33 cellular contexts compared by ENCODE assay signal in the genomic region with DNA sequence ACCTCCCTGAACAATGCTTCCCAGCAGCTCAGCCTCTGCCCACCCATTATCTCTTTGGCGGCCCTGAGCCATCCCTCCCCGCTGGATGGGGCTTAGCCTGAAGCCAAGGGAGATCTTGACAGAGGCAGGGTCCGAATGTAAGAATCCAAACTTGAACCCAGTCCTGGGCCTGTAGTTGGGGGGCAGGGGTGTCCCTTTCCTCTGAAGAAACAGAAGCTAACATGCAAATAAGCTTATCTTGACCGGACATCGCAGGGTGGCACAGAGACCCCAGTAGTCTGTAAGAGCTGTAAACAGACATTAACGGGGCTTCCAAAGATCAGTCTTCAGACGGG. TPM values are rescaled to one million over a fixed set of nuclear protein-coding genes. Genes with fewer than 3 reads are reported as not detected.
"Had no signal": no experiment of that assay in that cellular context is flagged by ENCODE, and none has a peak within 500 bp of the region (broad histone marks: within the 10 kb centered on the region; RNA-seq: fewer than 3 reads in every experiment).

No MANE protein-coding gene starts in this region.

- H3K4me2 ChIP-seq: PC-9 had no signal

- H3K9me3 ChIP-seq: body of pancreas, breast epithelium, SJCRH30 had no signal

- H3K27ac Mint-ChIP-seq: activated CD4-positive, alpha-beta T cell treated with anti-CD3 and anti-CD28 coated beads for 36 hours; activated CD4-positive, alpha-beta T cell treated with anti-CD3 and anti-CD28 coated beads, Interleukin-2, amount 10 ng/mL, durations not matched to agents 7 days and 5 days; activated CD8-positive, alpha-beta T cell treated with anti-CD3 and anti-CD28 coated beads, Interleukin-2, amount 10 ng/mL, durations not matched to agents 7 days and 5 days; activated naive CD4-positive, alpha-beta T cell treated with anti-CD3 and anti-CD28 coated beads, Interleukin-2, amount 50 U/mL, for 24 hours; activated naive CD8-positive, alpha-beta T cell treated with anti-CD3 and anti-CD28 coated beads, Interleukin-2, amount 10 ng/mL, durations not matched to agents 7 days and 5 days; activated T-cell treated with anti-CD3 and anti-CD28 coated beads, Interleukin-2, amount 50 U/mL, for 24 hours; activated T-helper 2 cell treated with anti-CD3 and anti-CD28 coated beads, Interferon-gamma antibody, Interleukin-2, Interleukin-4, amounts not matched to agents 10 μg/mL and 5 μg/mL and 100 μg/mL, durations not matched to agents 14 hours and 24 hours and 36 hours had no signal

- H3K36me3 ChIP-seq: breast epithelium, SJCRH30 had no signal

- FAIRE-seq: astrocyte, RCC 7860 had no signal

- H3K4me3 Mint-ChIP-seq: activated CD4-positive, alpha-beta T cell treated with anti-CD3 and anti-CD28 coated beads for 36 hours; activated CD4-positive, alpha-beta T cell treated with anti-CD3 and anti-CD28 coated beads, Interleukin-2, amount 10 ng/mL, durations not matched to agents 7 days and 5 days; activated CD8-positive, alpha-beta T cell treated with anti-CD3 and anti-CD28 coated beads, Interleukin-2, amount 10 ng/mL, durations not matched to agents 7 days and 5 days; activated naive CD4-positive, alpha-beta T cell treated with anti-CD3 and anti-CD28 coated beads, Interleukin-2, amount 50 U/mL, for 24 hours; activated naive CD8-positive, alpha-beta T cell treated with anti-CD3 and anti-CD28 coated beads, Interleukin-2, amount 10 ng/mL, durations not matched to agents 7 days and 5 days; activated T-cell treated with anti-CD3 and anti-CD28 coated beads, Interleukin-2, amount 50 U/mL, for 24 hours had no signal

- H3K4me1 Mint-ChIP-seq: activated CD4-positive, alpha-beta T cell treated with anti-CD3 and anti-CD28 coated beads for 36 hours; activated CD4-positive, alpha-beta T cell treated with anti-CD3 and anti-CD28 coated beads, Interleukin-2, amount 10 ng/mL, durations not matched to agents 7 days and 5 days; activated naive CD4-positive, alpha-beta T cell treated with anti-CD3 and anti-CD28 coated beads, Interleukin-2, amount 50 U/mL, for 24 hours; activated naive CD8-positive, alpha-beta T cell treated with anti-CD3 and anti-CD28 coated beads, Interleukin-2, amount 10 ng/mL, durations not matched to agents 7 days and 5 days had no signal

- H3K4me1 ChIP-seq: body of pancreas, breast epithelium had no signal

- H3K36me3 Mint-ChIP-seq: activated naive CD4-positive, alpha-beta T cell treated with anti-CD3 and anti-CD28 coated beads, Interleukin-2, amount 50 U/mL, for 24 hours; activated naive CD8-positive, alpha-beta T cell treated with anti-CD3 and anti-CD28 coated beads, Interleukin-2, amount 10 ng/mL, durations not matched to agents 7 days and 5 days had no signal

- H3K27ac ChIP-seq: body of pancreas, breast epithelium, PC-9, RWPE1, SJCRH30, SK-N-MC had no signal

- DNase-seq: activated CD4-positive, alpha-beta T cell treated with anti-CD3 and anti-CD28 coated beads for 36 hours; activated CD4-positive, alpha-beta T cell treated with anti-CD3 and anti-CD28 coated beads, Interleukin-2, amount 10 ng/mL, durations not matched to agents 7 days and 5 days; activated CD4-positive, alpha-beta T cell treated with anti-CD3 and anti-CD28 coated beads, Interleukin-2, amount 50 U/mL, for 48 hours; activated CD8-positive, alpha-beta T cell treated with anti-CD3 and anti-CD28 coated beads, Interleukin-2, amount 10 ng/mL, durations not matched to agents 7 days and 5 days; activated gamma-delta T cell; activated naive CD4-positive, alpha-beta T cell treated with Interleukin-2 at 50 U/mL for 16 hours; activated naive CD8-positive, alpha-beta T cell treated with anti-CD3 and anti-CD28 coated beads, Interleukin-2, amount 10 ng/mL, durations not matched to agents 7 days and 5 days; activated T-cell treated with anti-CD3 and anti-CD28 coated beads, Interleukin-2, amount 50 U/mL, for 24 hours; amygdala; body of pancreas; NCI-H1092 treated with DMSO at 0.1 percent for 48 hours; NCI-H146; NCI-H2029 treated with DMSO at 0.1 percent for 48 hours; NCI-H2107; NCI-H2171; NCI-H510A; NCI-H526 treated with DMSO at 0.1 percent for 48 hours; NCI-H774; PC-9; SHP77; SJCRH30; T1000 had no signal

- H3K9me3 Mint-ChIP-seq: activated CD4-positive, alpha-beta T cell treated with anti-CD3 and anti-CD28 coated beads, Interleukin-2, amount 10 ng/mL, durations not matched to agents 7 days and 5 days; activated naive CD4-positive, alpha-beta T cell treated with anti-CD3 and anti-CD28 coated beads, Interleukin-2, amount 50 U/mL, for 24 hours; activated naive CD8-positive, alpha-beta T cell treated with anti-CD3 and anti-CD28 coated beads, Interleukin-2, amount 10 ng/mL, durations not matched to agents 7 days and 5 days; activated T-cell treated with anti-CD3 and anti-CD28 coated beads, Interleukin-2, amount 50 U/mL, for 24 hours; activated T-helper 2 cell treated with anti-CD3 and anti-CD28 coated beads, Interferon-gamma antibody, Interleukin-2, Interleukin-4, amounts not matched to agents 10 μg/mL and 5 μg/mL and 100 μg/mL, durations not matched to agents 14 hours and 24 hours and 36 hours had no signal

- H3K4me3 ChIP-seq: body of pancreas, breast epithelium, PC-9, SJCRH30, SK-N-MC had no signal

- H2AFZ ChIP-seq: PC-9 had no signal

RNA-seq across cellular contexts. Expression of gene DLK1, which starts 6.0 kb away (rescaled TPM):
- total RNA-seq: activated CD4-positive, alpha-beta T cell treated with anti-CD3 and anti-CD28 coated beads for 36 hours; activated CD4-positive, alpha-beta T cell treated with anti-CD3 and anti-CD28 coated beads, Interleukin-2, amount 10 ng/mL, durations not matched to agents 7 days and 5 days; activated CD8-positive, alpha-beta T cell treated with anti-CD3 and anti-CD28 coated beads, Interleukin-2, amount 10 ng/mL, durations not matched to agents 7 days and 5 days; activated naive CD8-positive, alpha-beta T cell treated with anti-CD3 and anti-CD28 coated beads, Interleukin-2, amount 10 ng/mL, durations not matched to agents 7 days and 5 days; activated T-helper 2 cell treated with anti-CD3 and anti-CD28 coated beads, Interferon-gamma antibody, Interleukin-2, Interleukin-4, amounts not matched to agents 10 μg/mL and 5 μg/mL and 100 μg/mL, durations not matched to agents 14 hours and 24 hours and 36 hours; M059J; OCI-LY7; PC-9; T-helper 1 cell treated with Interleukin-12 subunit alpha and Interleukin-12 subunit beta and Interleukin-4 antibody, amounts not matched to agents 30 ng/mL and 1 ng/mL, for 36 hours; T-helper 2 cell treated with Interferon-gamma antibody and Interleukin-4, amounts not matched to agents 100 ng/mL and 5 ng/mL, for 36 hours had no signal
